9 cellular contexts compared by ENCODE assay signal in genomic region chr3:126476166-126476975, GRCh38. TPM values are rescaled to one million over a fixed set of nuclear protein-coding genes. Genes with fewer than 3 reads are reported as not detected.
DNase-seq lines count a peak whose midpoint lies in the region; ATAC-seq and TF ChIP-seq lines count a peak whose summit lies in the region.
"Had no signal": no experiment of that assay in that cellular context is flagged by ENCODE, and none has a peak within 500 bp of the region (broad histone marks: within the 10 kb centered on the region; RNA-seq: fewer than 3 reads in every experiment).

No MANE protein-coding gene starts in this region.

- no peak for TF ChIP-seq EP300 in stomach (IDR thresholded peaks at IDR 0.05)

- ATAC-seq in GM21423 (IDR thresholded peaks at IDR 0.05; ENCODE audit: unreplicated experiment) (peak; percentile 28), left lung (peak; percentile 58)

- peak; percentile 60 for DNase-seq in D341Med (ENCODE audit: low spot score)
- DNase-seq in HT1080 (ENCODE audit: low read depth): peak; percentile 28
- peak in 1 of 2 experiments; percentile 41 for DNase-seq in SJSA1 (ENCODE audit: low read depth in 1 of 2, low spot score in 2 of 2)
- DNase-seq in chondrocyte (ENCODE audit: low spot score): peak; percentile 93
- peak; percentile 83 to 90 for DNase-seq in left lung
- DNase-seq in stomach: peak; percentile 65
- DNase-seq in GM10266 (ENCODE audit: extremely low spot score): no peak

- H3K36me3 Mint-ChIP-seq in chondrocyte (ENCODE audit: low read depth): peaks cover 3% of the 10 kb centered on the region

- H3K4me1 Mint-ChIP-seq in chondrocyte (ENCODE audit: low read depth): peaks cover 40% of the 10 kb centered on the region

- WGBS in stomach, 5 donors: 9 to 21% (median 13%) methylated on average over 37 to 53 of the region's 63 CpGs

- H3K4me1 ChIP-seq in SJSA1 (replicated peaks) (peaks cover 21% of the 10 kb centered on the region), left lung (peaks cover 31 to 42% of the 10 kb centered on the region in 2 donors), stomach (peaks cover 33 to 46% (median 43%) of the 10 kb centered on the region in 4 donors)

- H3K36me3 ChIP-seq in SJSA1 (peaks cover 27% of the 10 kb centered on the region), left lung (peaks cover 0 to 3% of the 10 kb centered on the region in 2 donors), stomach (peaks cover 2 to 8% (median 6%) of the 10 kb centered on the region in 4 donors)

- H3K27me3 Mint-ChIP-seq in chondrocyte (ENCODE audit: low read depth): no peaks in the 10 kb centered on the region

- peak overlapping the region; percentile 80 for H3K27ac Mint-ChIP-seq in chondrocyte (ENCODE audit: unreplicated experiment)

- intact Hi-C loops in left lung (cut with DNase I): no loop called here
- intact Hi-C loops in stomach (cut with DNase I; ENCODE audit: low total_unique reads): no loop called here

- TF ChIP-seq POLR2A in stomach (IDR thresholded peaks at IDR 0.05): peak in 1 of 4 donors; percentile 41

- no peaks in the 10 kb centered on the region for H3K9me3 Mint-ChIP-seq in chondrocyte (ENCODE audit: low read depth)

- no peak for TF ChIP-seq CTCF in chondrocyte (IDR thresholded peaks at IDR 0.05)
- no peak for TF ChIP-seq CTCF in left lung (IDR thresholded peaks at IDR 0.05)
- TF ChIP-seq CTCF in stomach (IDR thresholded peaks at IDR 0.05): peak in 1 of 7 experiments; percentile 4
- no peak for TF ChIP-seq CTCF in GM10266 (IDR thresholded peaks at IDR 0.05; ENCODE audit: control insufficient read depth, insufficient read depth, low read depth, missing control alignments)

- H3K4me3 ChIP-seq in SJSA1 (peak overlapping the region; percentile 97), left lung (peak overlapping the region; percentile 65), stomach (peak overlapping the region; percentile 57 to 67 (median 62))

- H3K9me3 ChIP-seq in SJSA1 (replicated peaks) (0 out of 2 replicates have a peak, but pooled peaks cover 5% of the 10 kb centered on the region), left lung (no peaks in the 10 kb centered on the region), stomach (no peaks in the 10 kb centered on the region)

- peak overlapping the region; percentile 75 for H3K4me3 Mint-ChIP-seq in chondrocyte (ENCODE audit: unreplicated experiment)

- H3K27ac ChIP-seq in SJSA1: no peak overlapping the region
- peak overlapping the region; percentile 78 to 84 for H3K27ac ChIP-seq in left lung
- peak overlapping the region; percentile 85 to 99 (median 92) for H3K27ac ChIP-seq in stomach

- H3K27me3 ChIP-seq in SJSA1 (replicated peaks) (no peaks in the 10 kb centered on the region), left lung (no peaks in the 10 kb centered on the region), stomach (no peaks in the 10 kb centered on the region)

RNA-seq across cellular contexts. Expression of gene ZXDC, which starts 0.7 kb away (rescaled TPM):
- 25.5 and 31.7 TPM in 2 replicates for total RNA-seq in HT1080 (2014; rRNA removed; shearing (Covaris generic))
- 19.2 and 22.4 TPM in 2 replicates for polyA plus RNA-seq in HT1080 (2015; cell fraction: cytosol; rRNA removed)
- 59.1 and 62.0 TPM in 2 replicates for polyA plus RNA-seq in HT1080 (2015; cell fraction: nucleus; rRNA removed)
- 7.0 and 14.0 TPM in 2 replicates for total RNA-seq in SJSA1 (2014; rRNA removed; shearing (Covaris generic))
- total RNA-seq in chondrocyte (26.3 to 29.7 TPM (median 26.6 TPM) in 3 replicates), left lung (10 to 100 TPM; 30.1 to 36.2 TPM), stomach (10 to 100 TPM; 16.9 to 73.2 (median 44.5) TPM)
- polyA plus RNA-seq in stomach: 1 to 10 TPM; 6.1 to 9.8 (median 6.6) TPM

RNA-seq across cellular contexts. Expression of gene UROC1, which starts 41.2 kb away (rescaled TPM):
- total RNA-seq in HT1080 (2014; rRNA removed; shearing (Covaris generic)): 0.03 TPM in 1 of 2 replicates, not detected in the other
- 0.02 TPM in 1 of 2 replicates, not detected in the other for polyA plus RNA-seq in HT1080 (2015; cell fraction: cytosol; rRNA removed)
- polyA plus RNA-seq in HT1080 (2015; cell fraction: nucleus; rRNA removed): not detected in 2 replicates
- not detected in 2 replicates for total RNA-seq in SJSA1 (2014; rRNA removed; shearing (Covaris generic))
- total RNA-seq in chondrocyte (0.15 TPM in 1 of 3 replicates, not detected in the others), left lung (not detected), stomach (not detected)
- polyA plus RNA-seq in stomach: not detected
- total RNA-seq: activated CD8-positive, alpha-beta memory T cell treated with anti-CD3 and anti-CD28 coated beads for 36 hours had no signal

RNA-seq across cellular contexts. Expression of gene CHST13, which starts 47.6 kb away (rescaled TPM):
- not detected in 2 replicates for total RNA-seq in HT1080 (2014; rRNA removed; shearing (Covaris generic))
- polyA plus RNA-seq in HT1080 (2015; cell fraction: cytosol; rRNA removed): 0.06 TPM in 1 of 2 replicates, not detected in the other
- not detected in 2 replicates for polyA plus RNA-seq in HT1080 (2015; cell fraction: nucleus; rRNA removed)
- not detected in 2 replicates for total RNA-seq in SJSA1 (2014; rRNA removed; shearing (Covaris generic))
- not detected in 3 replicates for total RNA-seq in chondrocyte
- 1 to 10 TPM in 1 of 2 donors, under 1 TPM in 1; 0.61 to 3.0 TPM for total RNA-seq in left lung
- 10 to 100 TPM in 1 of 5 donors, 1 to 10 TPM in 2, not detected in 2; 1.4 to 12.5 (median 5.7) TPM for total RNA-seq in stomach
- under 1 TPM; 0.08 to 0.61 (median 0.19) TPM for polyA plus RNA-seq in stomach
- total RNA-seq: activated CD8-positive, alpha-beta memory T cell treated with anti-CD3 and anti-CD28 coated beads for 36 hours had no signal
